In genomic region chr7:44082541-44083207, GRCh38 we compare ENCODE assay signal across 8 cellular contexts. TPM values are rescaled to one million over a fixed set of nuclear protein-coding genes. Genes with fewer than 3 reads are reported as not detected.
DNase-seq lines count a peak whose midpoint lies in the region; ATAC-seq, FAIRE-seq and TF ChIP-seq lines count a peak whose summit lies in the region.

No MANE protein-coding gene starts in this region.

- H3K4me1 ChIP-seq in astrocyte (ENCODE audit: insufficient read depth, low read length) = peaks cover 20% of the 10 kb centered on the region
- peaks cover 5% of the 10 kb centered on the region for H3K4me1 ChIP-seq in rectal smooth muscle tissue (ENCODE audit: control insufficient read depth, insufficient read depth, low read length)
- peaks cover 0 to 8% of the 10 kb centered on the region in 2 donors for H3K4me1 ChIP-seq in aorta (ENCODE audit: control insufficient read depth in 1 of 2, insufficient read depth in 2 of 2, low read length in 2 of 2)

- DNase-seq in NCI-H187 treated with DMSO at 0.1 percent for 48 hours (lab: John Stamatoyannopoulos, UW) (peak; percentile 90), astrocyte (ENCODE audit: low read depth) (peak; percentile 96), hepatic stellate cell (ENCODE audit: low spot score) (peak; percentile 97), aorta (peak; percentile 99 to 100)
- DNase-seq in T-helper 2 cell treated with Interferon-gamma antibody and Interleukin-4, amounts not matched to agents 5 μg/mL and 100 μg/mL, for 36 hours (ENCODE audit: low spot score) = peak; percentile 98

- H3K27me3 ChIP-seq in astrocyte (ENCODE audit: insufficient read depth, low read length) (no peaks in the 10 kb centered on the region), rectal smooth muscle tissue (ENCODE audit: control insufficient read depth, insufficient read depth, low read length) (no peaks in the 10 kb centered on the region), aorta (ENCODE audit: control insufficient read depth in 1 of 2, insufficient read depth in 2 of 2, low read length in 1 of 2) (no peaks in the 10 kb centered on the region)

- no peaks in the 10 kb centered on the region for H4K20me1 ChIP-seq in astrocyte (ENCODE audit: insufficient read depth, low read length)

- peak overlapping the region; percentile 80 for H3K27ac Mint-ChIP-seq in T-helper 2 cell treated with Interferon-gamma antibody and Interleukin-4, amounts not matched to agents 5 μg/mL and 100 μg/mL, for 36 hours
- no peak overlapping the region for H3K27ac Mint-ChIP-seq in astrocyte (ENCODE audit: unreplicated experiment)

- H3K27ac ChIP-seq in astrocyte (ENCODE audit: low read depth, low read length) = peak overlapping the region; percentile 76
- H3K27ac ChIP-seq in rectal smooth muscle tissue (ENCODE audit: low read depth, low read length) = peak overlapping the region; percentile 81
- H3K27ac ChIP-seq in aorta (ENCODE audit: low read depth in 1 of 2, low read length in 2 of 2) = peak overlapping the region; percentile 55 to 57

- H3K36me3 Mint-ChIP-seq in T-helper 2 cell treated with Interferon-gamma antibody and Interleukin-4, amounts not matched to agents 5 μg/mL and 100 μg/mL, for 36 hours (ENCODE audit: low read depth) = peaks cover 17% of the 10 kb centered on the region
- peaks cover 8% of the 10 kb centered on the region for H3K36me3 Mint-ChIP-seq in astrocyte (ENCODE audit: low read depth, unreplicated experiment)

- TF ChIP-seq CTCF in astrocyte (IDR thresholded peaks at IDR 0.05; ENCODE audit: insufficient read depth, low read depth, low read length) = no peak

- H3K4me1 Mint-ChIP-seq in T-helper 2 cell treated with Interferon-gamma antibody and Interleukin-4, amounts not matched to agents 5 μg/mL and 100 μg/mL, for 36 hours (ENCODE audit: low read depth) = peaks cover 20% of the 10 kb centered on the region
- H3K4me1 Mint-ChIP-seq in astrocyte (ENCODE audit: low read depth, unreplicated experiment) = peaks cover 19% of the 10 kb centered on the region

- FAIRE-seq in astrocyte (lab: Jason Lieb, UNC) = peak; percentile 50

- H3K4me2 ChIP-seq in astrocyte (ENCODE audit: low read length) = peak overlapping the region; percentile 89

- H3K36me3 ChIP-seq in astrocyte (ENCODE audit: insufficient read depth, low read length) (peaks cover 13% of the 10 kb centered on the region), rectal smooth muscle tissue (ENCODE audit: control insufficient read depth, insufficient read depth, low read length) (peaks cover 8% of the 10 kb centered on the region), aorta (ENCODE audit: control insufficient read depth in 1 of 2, insufficient read depth in 2 of 2, low read length in 1 of 2) (peaks cover 0 to under 1% of the 10 kb centered on the region in 2 donors)

- peak overlapping the region; percentile 83 for H2AFZ ChIP-seq in astrocyte (ENCODE audit: low read depth, low read length)

- no peaks in the 10 kb centered on the region for H3K9me3 Mint-ChIP-seq in T-helper 2 cell treated with Interferon-gamma antibody and Interleukin-4, amounts not matched to agents 5 μg/mL and 100 μg/mL, for 36 hours
- no peaks in the 10 kb centered on the region for H3K9me3 Mint-ChIP-seq in astrocyte (ENCODE audit: unreplicated experiment)

- H3K79me2 ChIP-seq in astrocyte (ENCODE audit: insufficient read depth, low read length) = peaks cover 15% of the 10 kb centered on the region

- peak overlapping the region; percentile 60 for H3K4me3 ChIP-seq in astrocyte (ENCODE audit: insufficient read depth, low read depth, low read length)
- H3K4me3 ChIP-seq in rectal smooth muscle tissue (ENCODE audit: low read length) = peak overlapping the region; percentile 70
- H3K4me3 ChIP-seq in aorta (ENCODE audit: low read length in 2 of 2) = peak overlapping the region in 1 of 2 donors; percentile 27

- H3K27me3 Mint-ChIP-seq in T-helper 2 cell treated with Interferon-gamma antibody and Interleukin-4, amounts not matched to agents 5 μg/mL and 100 μg/mL, for 36 hours (ENCODE audit: low read depth) = no peaks in the 10 kb centered on the region
- H3K27me3 Mint-ChIP-seq in astrocyte (ENCODE audit: low read depth, unreplicated experiment) = no peaks in the 10 kb centered on the region

- peak; percentile 89 for ATAC-seq in GM18505 (IDR thresholded peaks at IDR 0.05; ENCODE audit: unreplicated experiment)
- ATAC-seq in HG02970 (IDR thresholded peaks at IDR 0.05; ENCODE audit: low FRiP score, unreplicated experiment) = peak; percentile 91
- peak; percentile 96 for ATAC-seq in aorta (ENCODE audit: low FRiP score)

- H3K4me3 Mint-ChIP-seq in T-helper 2 cell treated with Interferon-gamma antibody and Interleukin-4, amounts not matched to agents 5 μg/mL and 100 μg/mL, for 36 hours = peak overlapping the region; percentile 80
- peak overlapping the region; percentile 83 for H3K4me3 Mint-ChIP-seq in astrocyte (ENCODE audit: unreplicated experiment)

- intact Hi-C loops in aorta (cut with DNase I) = loop anchor here in 1 of 2 donors (5.0 kb wide), 1 partner anchor 40 kb away; the partner anchor contains the start of gene POLD2

- TF ChIP-seq POLR2A in GM18505 (IDR thresholded peaks at IDR 0.05; ENCODE audit: borderline replicate concordance, extremely low read depth, insufficient read depth, insufficient read length) = peak; percentile 56

- H3K9ac ChIP-seq in astrocyte (ENCODE audit: low read length) (peak overlapping the region; percentile 81), rectal smooth muscle tissue (ENCODE audit: low read length) (no peak overlapping the region)

- H3K9me3 ChIP-seq in astrocyte (ENCODE audit: insufficient read depth, low read depth, low read length) (no peaks in the 10 kb centered on the region), aorta (ENCODE audit: control insufficient read depth, low read length) (no peaks in the 10 kb centered on the region)

- WGBS in aorta, 2 donors = 0% methylated on average over 51 to 54 of the region's 54 CpGs

RNA-seq across cellular contexts. Expression of gene POLM, which starts 0.3 kb away (rescaled TPM):
- total RNA-seq in astrocyte (9.6 and 10.6 TPM in 2 replicates), aorta (10 to 100 TPM; 27.6 to 35.7 TPM)
- 10 to 100 TPM in 1 of 2 donors, 1 to 10 TPM in 1; 8.4 to 35.6 TPM for polyA plus RNA-seq in aorta

RNA-seq across cellular contexts. Expression of gene PGAM2, which starts 17.3 kb away (rescaled TPM):
- 0.70 and 0.79 TPM in 2 replicates for total RNA-seq in astrocyte
- 1 to 10 TPM; 4.1 to 4.8 TPM for total RNA-seq in aorta
- polyA plus RNA-seq in aorta = 1 to 10 TPM; 8.0 to 9.5 TPM

RNA-seq across cellular contexts. Expression of gene AEBP1, which starts 21.5 kb away (rescaled TPM):
- 65.0 and 102 TPM in 2 replicates for total RNA-seq in astrocyte
- 1,000 to 10,000 TPM in 1 of 2 donors, 100 to 1,000 TPM in 1; 856 to 1,098 TPM for total RNA-seq in aorta
- 1,000 to 10,000 TPM in 1 of 2 donors, 100 to 1,000 TPM in 1; 293 to 2,243 TPM for polyA plus RNA-seq in aorta

RNA-seq across cellular contexts. Expression of gene DBNL, which starts 38.2 kb away (rescaled TPM):
- total RNA-seq in astrocyte (85.0 and 94.9 TPM in 2 replicates), aorta (100 to 1,000 TPM in 1 of 2 donors, 10 to 100 TPM in 1; 96.1 to 105 TPM)
- 10 to 100 TPM; 80.1 to 91.6 TPM for polyA plus RNA-seq in aorta

RNA-seq across cellular contexts. Expression of gene POLD2, which starts 40.7 kb away (rescaled TPM):
- total RNA-seq in astrocyte = 59.9 and 67.7 TPM in 2 replicates
- 10 to 100 TPM; 49.5 to 53.4 TPM for total RNA-seq in aorta
- polyA plus RNA-seq in aorta = 10 to 100 TPM; 31.6 to 93.1 TPM
